In genomic region chr10:27481486-27481885, GRCh38 we compare ENCODE assay signal across 18 cellular contexts.
"Had no signal": no experiment of that assay in that cellular context is flagged by ENCODE, and none has a peak within 500 bp of the region (broad histone marks: within the 10 kb centered on the region; RNA-seq: fewer than 3 reads in every experiment).

No MANE protein-coding gene starts in this region.

- H3K4me1 ChIP-seq: left ventricle myocardium inferior had no signal

- ATAC-seq: activated CD8-positive, alpha-beta T cell treated with anti-CD3 and anti-CD28 coated beads for 36 hours; activated T-cell treated with anti-CD3 and anti-CD28 coated beads, Interleukin-2, amount 50 U/mL, for 72 hours; heart left ventricle; sciatic nerve; stimulated activated memory B cell treated with anti-CD40 and anti-IgM and Interleukin-4, amounts not matched to agents 10 μg/mL and 1 μg/mL and 100 μg/mL, for 72 hours had no signal

- DNase-seq: activated CD8-positive, alpha-beta memory T cell treated with anti-CD3 and anti-CD28 coated beads, Interleukin-2, amount 50 U/mL, for 4 hours; activated CD8-positive, alpha-beta T cell treated with anti-CD3 and anti-CD28 coated beads for 36 hours; activated gamma-delta T cell treated with Interleukin-2 at 50 U/mL for 16 hours; activated naive CD8-positive, alpha-beta T cell treated with anti-CD3 and anti-CD28 coated beads for 36 hours; activated T-cell treated with anti-CD3 and anti-CD28 coated beads, Interleukin-2, amount 50 U/mL, for 72 hours; anterior cingulate cortex; esophagus squamous epithelium; foreskin melanocyte; heart left ventricle; islet precursor cell; left ventricle myocardium inferior; mesenchymal stem cell; nephron progenitor cell; spleen; stimulated activated CD4-positive, alpha-beta T cell treated with anti-CD3 and anti-CD28 coated beads, Interleukin-1b, Interleukin-23, amount 100 ng/mL, for 48 hours; substantia nigra had no signal

- H3K27ac ChIP-seq: left ventricle myocardium inferior had no signal
